In the genomic region with DNA sequence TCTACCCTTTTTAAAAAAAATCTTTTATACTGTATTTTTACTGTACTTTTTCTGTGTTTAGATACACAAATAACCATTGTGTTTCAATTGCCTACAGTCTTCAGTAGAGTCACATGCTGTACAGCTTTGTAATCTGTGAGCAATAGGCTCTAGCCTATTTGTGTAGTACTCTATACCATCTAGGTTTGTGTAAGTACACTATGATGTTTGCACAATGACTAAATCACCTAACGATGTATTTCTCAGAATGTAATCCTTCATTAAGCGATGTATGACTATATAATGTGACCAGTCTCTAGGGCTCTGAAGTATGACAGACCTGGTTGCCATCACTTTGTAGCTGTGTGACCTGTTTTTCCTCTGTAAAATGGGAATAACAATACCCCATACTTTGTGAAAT, we compare ENCODE assay signal across 1 cellular context.
TF ChIP-seq lines count a peak whose summit lies in the region.

No MANE protein-coding gene starts in this region.

TF ChIP-seq in HepG2, 621 proteins besides CTCF, POLR2A, EP300 and RAD21:
- no peak for TF ChIP-seq CC2D1A (CRISPR knock-in tag; IDR thresholded peaks at IDR 0.05)
- no peak for TF ChIP-seq SETDB1 (CRISPR knock-in tag; IDR thresholded peaks at IDR 0.05; ENCODE audit: borderline replicate concordance)
- TF ChIP-seq PPARG (CRISPR knock-in tag; conservative IDR thresholded peaks at IDR 0.05) = no peak
- TF ChIP-seq, protein P1, sequence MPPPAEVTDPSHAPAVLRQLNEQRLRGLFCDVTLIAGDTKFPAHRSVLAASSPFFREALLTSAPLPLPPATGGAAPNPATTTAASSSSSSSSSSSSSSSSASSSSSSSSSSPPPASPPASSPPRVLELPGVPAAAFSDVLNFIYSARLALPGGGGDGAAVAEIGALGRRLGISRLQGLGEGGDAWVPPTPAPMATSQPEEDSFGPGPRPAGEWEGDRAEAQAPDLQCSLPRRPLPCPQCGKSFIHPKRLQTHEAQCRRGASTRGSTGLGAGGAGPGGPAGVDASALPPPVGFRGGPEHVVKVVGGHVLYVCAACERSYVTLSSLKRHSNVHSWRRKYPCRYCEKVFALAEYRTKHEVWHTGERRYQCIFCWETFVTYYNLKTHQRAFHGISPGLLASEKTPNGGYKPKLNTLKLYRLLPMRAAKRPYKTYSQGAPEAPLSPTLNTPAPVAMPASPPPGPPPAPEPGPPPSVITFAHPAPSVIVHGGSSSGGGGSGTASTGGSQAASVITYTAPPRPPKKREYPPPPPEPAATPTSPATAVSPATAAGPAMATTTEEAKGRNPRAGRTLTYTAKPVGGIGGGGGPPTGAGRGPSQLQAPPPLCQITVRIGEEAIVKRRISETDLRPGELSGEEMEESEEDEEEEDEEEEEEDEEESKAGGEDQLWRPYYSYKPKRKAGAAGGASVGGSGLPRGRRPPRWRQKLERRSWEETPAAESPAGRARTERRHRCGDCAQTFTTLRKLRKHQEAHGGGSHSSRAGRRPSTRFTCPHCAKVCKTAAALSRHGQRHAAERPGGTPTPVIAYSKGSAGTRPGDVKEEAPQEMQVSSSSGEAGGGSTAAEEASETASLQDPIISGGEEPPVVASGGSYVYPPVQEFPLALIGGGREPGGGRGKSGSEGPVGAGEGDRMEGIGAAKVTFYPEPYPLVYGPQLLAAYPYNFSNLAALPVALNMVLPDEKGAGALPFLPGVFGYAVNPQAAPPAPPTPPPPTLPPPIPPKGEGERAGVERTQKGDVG (CRISPR knock-in tag; IDR thresholded peaks at IDR 0.05; ENCODE audit: borderline replicate concordance) = no peak
- no peak for TF ChIP-seq NCOA1 (CRISPR knock-in tag; IDR thresholded peaks at IDR 0.05)
